8 cellular contexts compared by ENCODE assay signal in the genomic region with DNA sequence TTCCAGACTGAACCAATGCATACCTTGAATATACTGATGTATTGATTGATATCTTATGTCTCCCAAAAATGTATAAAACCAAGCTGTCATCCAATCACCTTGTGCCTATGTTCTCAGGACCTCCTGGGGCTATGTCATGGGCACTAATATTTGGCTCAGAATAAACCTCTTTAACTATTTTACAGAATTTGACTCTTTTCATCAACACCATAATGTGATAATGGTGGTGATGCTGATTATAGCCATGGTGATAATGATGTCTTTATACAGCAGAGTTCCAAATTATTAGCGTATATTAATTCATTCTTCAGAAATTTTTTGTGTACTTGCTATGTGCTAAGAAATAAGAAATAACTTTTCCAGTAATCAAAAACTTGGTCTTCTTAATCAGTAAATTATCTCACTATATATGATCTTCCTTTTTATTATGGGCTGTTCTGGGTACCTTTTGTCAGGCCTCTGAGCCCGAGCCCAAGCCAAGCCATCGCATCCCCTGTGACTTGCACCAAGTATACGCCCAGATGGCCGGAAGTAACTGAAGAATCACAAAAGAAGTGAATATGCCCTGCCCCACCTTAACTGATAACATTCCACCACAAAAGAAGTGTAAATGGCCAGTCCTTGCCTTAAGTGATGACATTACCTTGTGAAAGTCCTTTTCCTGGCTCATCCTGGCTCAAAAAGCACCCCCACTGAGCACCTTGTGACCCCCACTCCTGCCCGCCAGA.
DNase-seq lines count a peak whose midpoint lies in the region; FAIRE-seq and TF ChIP-seq lines count a peak whose summit lies in the region.
"Not testable (repeated sequence)": the region's sequence is repeated elsewhere in the genome, so short reads cannot be mapped to it uniquely, and the experiment has no call there.

No MANE protein-coding gene starts in this region.

- H3K56ac ChIP-seq in H1 (replicated peaks; ENCODE audit: insufficient read length, low read depth, low read length) = peak overlapping the region; percentile 10
- peak overlapping the region; percentile 42 for H3K56ac ChIP-seq in mesendoderm (ENCODE audit: low read length)

- not testable (repeated sequence) for H3K27me3 Mint-ChIP-seq in glutamatergic neuron (ENCODE audit: unreplicated experiment)

- WGBS in HUES64 = 69% methylated on average over 4 of the region's 6 CpGs
- WGBS in H1 (ENCODE audit: extremely low coverage in 1 of 2, insufficient coverage in 1 of 2, insufficient read length in 1 of 2, insufficient replicate concordance in 2 of 2, low coverage in 1 of 2, low lambda C conversion rate in 2 of 2, missing lambda C conversion rate in 1 of 2), 2 experiments = 55% methylated on average over 5 of the region's 6 CpGs; no CpG with 5 or more reads in 1 of the 2 experiments
- no CpG with 5 or more reads among the region's 6 CpGs for WGBS in iPS DF 6.9 (ENCODE audit: insufficient coverage, insufficient read length)
- no CpG with 5 or more reads among the region's 6 CpGs for WGBS in mesendoderm (ENCODE audit: extremely low coverage, insufficient coverage, low lambda C conversion rate)

- DNase-seq in H7; H1 (ENCODE audit: low read depth in 1 of 2, low spot score in 2 of 2); glutamatergic neuron; iPS DF 6.9 (ENCODE audit: low read depth, low spot score): not testable (repeated sequence)
- peak; percentile 34 for DNase-seq in mesendoderm

- peak overlapping the region; percentile 71 for H4K5ac ChIP-seq in H1 (ENCODE audit: insufficient read length, low read depth, low read length)
- not testable (repeated sequence) for H4K5ac ChIP-seq in mesendoderm (ENCODE audit: low read length)

- H3K9me3 Mint-ChIP-seq in glutamatergic neuron (ENCODE audit: unreplicated experiment) = not testable (repeated sequence)

- POLR2A ChIA-PET in H1 (lab: Charles Lee; ENCODE audit: partially characterized antibody) = not testable (repeated sequence)

- FAIRE-seq in H1 (lab: Jason Lieb, UNC) = not testable (repeated sequence)

- H3K4me1 ChIP-seq in HUES48 (ENCODE audit: control insufficient read depth, insufficient read depth, low read length) = peaks cover 36% of the 10 kb centered on the region
- H3K4me1 ChIP-seq in HUES64 (ENCODE audit: insufficient read depth, low read length) = peaks cover 30% of the 10 kb centered on the region
- not testable (repeated sequence) for H3K4me1 ChIP-seq in H1 (replicated peaks in 1 of 4; ENCODE audit: control insufficient read depth in 3 of 4, insufficient read depth in 4 of 4, low read length in 3 of 4); iPS DF 6.9 (ENCODE audit: control insufficient read depth, insufficient read depth, low read length); mesendoderm (ENCODE audit: control insufficient read depth, low read depth, low read length)
- peaks cover 28% of the 10 kb centered on the region for H3K4me1 ChIP-seq in iPS-18a (ENCODE audit: control insufficient read depth, low read depth, low read length)

- not testable (repeated sequence) for H3K9me3 ChIP-seq in HUES48 (ENCODE audit: control insufficient read depth, insufficient read depth, low read length); HUES64 (ENCODE audit: insufficient read depth, low read depth, low read length); H1 (ENCODE audit: insufficient read depth in 2 of 2, low read depth in 1 of 2, low read length in 1 of 2); iPS DF 6.9 (ENCODE audit: control insufficient read depth, insufficient read depth, low read length); iPS-18a (ENCODE audit: control insufficient read depth, low read depth, low read length)

- H2BK20ac ChIP-seq in H1 (ENCODE audit: low read length) = peak overlapping the region; percentile 49; the same call in 1 of the 2 replicates

- H4K20me1 ChIP-seq in H1 (replicated peaks in 1 of 2; ENCODE audit: control insufficient read depth in 1 of 2, insufficient read depth in 2 of 2, low read length in 2 of 2) = not testable (repeated sequence)

- peak overlapping the region; percentile 24 to 25 for H3K4me2 ChIP-seq in H1 (ENCODE audit: insufficient read depth in 1 of 2, low read depth in 2 of 2, low read length in 2 of 2)
- not testable (repeated sequence) for H3K4me2 ChIP-seq in mesendoderm (ENCODE audit: low read length)

- not testable (repeated sequence) for TF ChIP-seq POLR2A in H1 (IDR thresholded peaks at IDR 0.05; ENCODE audit: control extremely low read depth in 1 of 2, low read depth in 2 of 2, low read length in 2 of 2)

- TF ChIP-seq RAD21 in H1 (IDR thresholded peaks at IDR 0.05 in 1 of 2, conservative IDR thresholded peaks at IDR 0.05 in 1 of 2; ENCODE audit: low read depth in 2 of 2, low read length in 2 of 2) = not testable (repeated sequence)

- not testable (repeated sequence) for H3K4me1 Mint-ChIP-seq in glutamatergic neuron (ENCODE audit: low read depth, unreplicated experiment)

- H3K36me3 Mint-ChIP-seq in glutamatergic neuron (ENCODE audit: unreplicated experiment) = peaks cover 17% of the 10 kb centered on the region

- H3K79me2 ChIP-seq in H1 (ENCODE audit: control insufficient read depth in 1 of 2, insufficient read depth in 2 of 2, low read length in 2 of 2); mesendoderm (ENCODE audit: control insufficient read depth, insufficient read depth, low read length): not testable (repeated sequence)

- peak overlapping the region; percentile 20; the same call in 1 of the 2 replicates for H2BK12ac ChIP-seq in H1 (ENCODE audit: low read depth, low read length)

- not testable (repeated sequence) for H2BK15ac ChIP-seq in H1 (ENCODE audit: low read length); mesendoderm (replicated peaks; ENCODE audit: low read depth)

- CTCF ChIA-PET in H1 (lab: Charles Lee; ENCODE audit: partially characterized antibody) = interaction anchor here (1.1 kb wide), 1 partner anchor 234 kb away, joined by 3 read pairs; no protein-coding TSS in a partner anchor

- not testable (repeated sequence) for H3K4me3 Mint-ChIP-seq in glutamatergic neuron (ENCODE audit: unreplicated experiment)

- not testable (repeated sequence) for H3K27me3 ChIP-seq in H7 (ENCODE audit: control insufficient read depth, insufficient read depth, low read length); HUES48 (ENCODE audit: control insufficient read depth, insufficient read depth, low read length); HUES64 (ENCODE audit: insufficient read depth, low read length); H1 (replicated peaks in 1 of 4; ENCODE audit: control insufficient read depth in 3 of 4, extremely low read depth in 1 of 4, insufficient read depth in 3 of 4, low read length in 3 of 4); iPS DF 6.9 (ENCODE audit: control insufficient read depth, insufficient read depth, low read length); iPS-18a (ENCODE audit: control insufficient read depth, insufficient read depth, low read length); mesendoderm (ENCODE audit: insufficient read depth, low read length, poor library complexity)

- peak overlapping the region; percentile 6; the same call in 1 of the 2 replicates for H3K4me3 ChIP-seq in H7 (ENCODE audit: insufficient read depth, low read depth, low read length)
- not testable (repeated sequence) for H3K4me3 ChIP-seq in HUES48 (ENCODE audit: low read depth, low read length); HUES64 (ENCODE audit: low read length); iPS DF 6.9 (ENCODE audit: low read length); mesendoderm (ENCODE audit: low read length)
- H3K4me3 ChIP-seq in H1 (ENCODE audit: extremely low read depth in 1 of 4, insufficient read depth in 2 of 4, low read depth in 3 of 4, low read length in 4 of 4) = peak overlapping the region in 1 of 4 experiments; percentile 40; a peak in 1 of 8 replicates
- H3K4me3 ChIP-seq in iPS-18a (ENCODE audit: low read length) = peak overlapping the region; percentile 58

- H2AK5ac ChIP-seq in H1 (ENCODE audit: low read depth, low read length); mesendoderm (ENCODE audit: low read length): not testable (repeated sequence)

- H3K27ac ChIP-seq in HUES48 (ENCODE audit: low read depth, low read length) = peak overlapping the region; percentile 87
- peak overlapping the region; percentile 89 for H3K27ac ChIP-seq in HUES64 (ENCODE audit: low read depth, low read length)
- peak overlapping the region; percentile 78 for H3K27ac ChIP-seq in H1 (ENCODE audit: low read depth, low read length)
- H3K27ac ChIP-seq in iPS DF 6.9 (ENCODE audit: low read length) = peak overlapping the region; percentile 86
- H3K27ac ChIP-seq in iPS-18a (ENCODE audit: low read length) = peak overlapping the region; percentile 96
- H3K27ac ChIP-seq in mesendoderm (ENCODE audit: low read depth, low read length) = peak overlapping the region; percentile 86

- H3K14ac ChIP-seq in H1 (ENCODE audit: insufficient read length) = not testable (repeated sequence)

- H4K8ac ChIP-seq in H1 (ENCODE audit: extremely low read depth, insufficient read depth, low read length); mesendoderm (ENCODE audit: low read depth, low read length): not testable (repeated sequence)

- H3K23me2 ChIP-seq in H1 (ENCODE audit: low read depth, low read length) = not testable (repeated sequence)

- TF ChIP-seq CTCF in H1 (IDR thresholded peaks at IDR 0.05; ENCODE audit: control extremely low read depth in 1 of 3, insufficient read depth in 1 of 3, low read depth in 1 of 3, low read length in 3 of 3); glutamatergic neuron (IDR thresholded peaks at IDR 0.05; ENCODE audit: partially characterized antibody, unreplicated experiment): not testable (repeated sequence)

- peak overlapping the region; percentile 89 for H2BK120ac ChIP-seq in H1 (replicated peaks; ENCODE audit: low read depth, low read length)
- not testable (repeated sequence) for H2BK120ac ChIP-seq in mesendoderm (ENCODE audit: low read depth, low read length)

- H2AFZ ChIP-seq in H1 (ENCODE audit: low read length) = not testable (repeated sequence)

- not testable (repeated sequence) for H3K79me1 ChIP-seq in H1 (ENCODE audit: low read depth, low read length); mesendoderm (ENCODE audit: low read length)

- peak overlapping the region; percentile 36 for H4K91ac ChIP-seq in H1 (replicated peaks; ENCODE audit: insufficient read length, low read length)

- not testable (repeated sequence) for H3K36me3 ChIP-seq in H7 (replicated peaks; ENCODE audit: control insufficient read depth, insufficient read depth, low read length); HUES48 (ENCODE audit: control insufficient read depth, insufficient read depth, low read length); HUES64 (ENCODE audit: insufficient read depth, low read length); H1 (ENCODE audit: control insufficient read depth in 2 of 4, insufficient read depth in 4 of 4, low read length in 3 of 4); iPS DF 6.9 (ENCODE audit: control insufficient read depth, insufficient read depth, low read length); iPS-18a (ENCODE audit: control insufficient read depth, low read depth, low read length); mesendoderm (ENCODE audit: control insufficient read depth, insufficient read depth, low read length)

- H3K23ac ChIP-seq in H1 (ENCODE audit: insufficient read length); mesendoderm (ENCODE audit: low read length): not testable (repeated sequence)

- H3K18ac ChIP-seq in H1 (ENCODE audit: extremely low read depth, low read length) = peak overlapping the region; percentile 53; the same call in 1 of the 2 replicates
- not testable (repeated sequence) for H3K18ac ChIP-seq in mesendoderm (ENCODE audit: low read length)

- H3K27ac Mint-ChIP-seq in glutamatergic neuron (ENCODE audit: unreplicated experiment) = peak overlapping the region; percentile 11

- peak overlapping the region; percentile 88; the same call in 1 of the 2 replicates for H2BK5ac ChIP-seq in H1 (ENCODE audit: low read depth, low read length)
- H2BK5ac ChIP-seq in mesendoderm (ENCODE audit: low read length) = peak overlapping the region; percentile 80

- not testable (repeated sequence) for TF ChIP-seq EP300 in H1 (IDR thresholded peaks at IDR 0.05; ENCODE audit: borderline replicate concordance in 1 of 2, low read depth in 2 of 2, low read length in 2 of 2)

- not testable (repeated sequence) for H3K4ac ChIP-seq in H1 (replicated peaks; ENCODE audit: insufficient read length, low read depth, low read length); mesendoderm (ENCODE audit: low read depth, low read length)

- H3K9ac ChIP-seq in HUES48 (ENCODE audit: low read depth, low read length) (peak overlapping the region; percentile 13; the same call in 1 of the 2 replicates), HUES64 (ENCODE audit: low read depth, low read length) (peak overlapping the region; percentile 23; the same call in 1 of the 2 replicates), iPS-18a (ENCODE audit: low read length) (peak overlapping the region; percentile 59)
- not testable (repeated sequence) for H3K9ac ChIP-seq in H1 (replicated peaks in 1 of 4; ENCODE audit: extremely low read depth in 1 of 4, low read depth in 3 of 4, low read length in 3 of 4); mesendoderm (ENCODE audit: low read length)
